17 cellular contexts compared by ENCODE assay signal in genomic region chr10:124357583-124357930, GRCh38.
DNase-seq lines count a peak whose midpoint lies in the region; ATAC-seq and TF ChIP-seq lines count a peak whose summit lies in the region.
"Had no signal": no experiment of that assay in that cellular context is flagged by ENCODE, and none has a peak within 500 bp of the region (broad histone marks: within the 10 kb centered on the region; RNA-seq: fewer than 3 reads in every experiment).

No MANE protein-coding gene starts in this region.

- H3K4me1 Mint-ChIP-seq in MCF 10A (ENCODE audit: insufficient read depth, unreplicated experiment) (peaks cover 17% of the 10 kb centered on the region), neural progenitor cell (peaks cover 24% of the 10 kb centered on the region)
- H3K4me1 Mint-ChIP-seq in activated naive CD8-positive, alpha-beta T cell treated with anti-CD3 and anti-CD28 coated beads, Interleukin-2, amount 50 U/mL, for 24 hours: peaks cover 7% of the 10 kb centered on the region
- H3K4me1 Mint-ChIP-seq in naive thymus-derived CD8-positive, alpha-beta T cell: peaks cover 7 to 13% (median 13%) of the 10 kb centered on the region in 4 donors

- H3K4me2 ChIP-seq in neural progenitor cell: no peak overlapping the region
- H3K4me2 ChIP-seq: BLaER1 had no signal

- H3K27me3 Mint-ChIP-seq in MCF 10A (ENCODE audit: insufficient read depth, unreplicated experiment) (no peaks in the 10 kb centered on the region), neural progenitor cell (ENCODE audit: insufficient read depth, low read depth) (peaks cover 3% of the 10 kb centered on the region)
- H3K27me3 Mint-ChIP-seq in activated naive CD8-positive, alpha-beta T cell treated with anti-CD3 and anti-CD28 coated beads, Interleukin-2, amount 50 U/mL, for 24 hours: no peaks in the 10 kb centered on the region
- peaks cover 0 to 2% (median 0%) of the 10 kb centered on the region in 5 donors for H3K27me3 Mint-ChIP-seq in naive thymus-derived CD8-positive, alpha-beta T cell

- CTCF ChIA-PET in MCF 10A (lab: Yijun Ruan, JAX): interaction anchor here (1.3 to 2.1 kb wide), 4 partner anchors 9 to 363 kb away, joined by 5 to 13 read pairs (median 6); no protein-coding TSS in a partner anchor

- H3K9me3 ChIP-seq in breast epithelium (peaks cover 8 to 15% of the 10 kb centered on the region in 2 donors), neural progenitor cell (ENCODE audit: low read depth) (no peaks in the 10 kb centered on the region), upper lobe of right lung (peaks cover 4% of the 10 kb centered on the region)

- BruUV-seq in MCF 10A (replicated peaks; lab: Mats Ljungman, UMichigan): no TSS peak

- TF ChIP-seq CTCF in breast epithelium (IDR thresholded peaks at IDR 0.05): no peak
- no peak for TF ChIP-seq CTCF in MCF 10A (IDR thresholded peaks at IDR 0.05; ENCODE audit: unreplicated experiment)
- TF ChIP-seq CTCF in foreskin keratinocyte (conservative IDR thresholded peaks at IDR 0.05): peak; percentile 26
- TF ChIP-seq CTCF in neural progenitor cell (IDR thresholded peaks at IDR 0.05): no peak
- no peak for TF ChIP-seq CTCF in upper lobe of right lung (IDR thresholded peaks at IDR 0.05)

- ATAC-seq in foreskin keratinocyte: peak; percentile 54
- ATAC-seq in upper lobe of right lung: no peak
- ATAC-seq in activated naive CD8-positive, alpha-beta T cell treated with anti-CD3 and anti-CD28 coated beads, Interleukin-2, amount 50 U/mL, for 24 hours: no peak
- no peak for ATAC-seq in naive thymus-derived CD8-positive, alpha-beta T cell

- no peak overlapping the region for H3K27ac Mint-ChIP-seq in MCF 10A (ENCODE audit: low read depth, unreplicated experiment)
- peak overlapping the region; percentile 29 for H3K27ac Mint-ChIP-seq in neural progenitor cell
- no peak overlapping the region for H3K27ac Mint-ChIP-seq in activated naive CD8-positive, alpha-beta T cell treated with anti-CD3 and anti-CD28 coated beads, Interleukin-2, amount 50 U/mL, for 24 hours
- no peak overlapping the region for H3K27ac Mint-ChIP-seq in naive thymus-derived CD8-positive, alpha-beta T cell
- H3K27ac Mint-ChIP-seq: CD8-positive, alpha-beta memory T cell; HFFc6 had no signal

- TF ChIP-seq POLR2A in breast epithelium (IDR thresholded peaks at IDR 0.05): no peak

- H3K4me1 ChIP-seq in breast epithelium (peaks cover 0 to 3% of the 10 kb centered on the region in 2 donors), foreskin keratinocyte (peaks cover 14% of the 10 kb centered on the region), neural progenitor cell (peaks cover 20% of the 10 kb centered on the region), upper lobe of right lung (peaks cover 10% of the 10 kb centered on the region)

- no peaks in the 10 kb centered on the region for H3K79me2 ChIP-seq in neural progenitor cell (ENCODE audit: low read depth)

- no peak overlapping the region for H3K9ac ChIP-seq in neural progenitor cell
- H3K9ac ChIP-seq: BLaER1 had no signal

- peak overlapping the region; percentile 74 to 77 for H3K27ac ChIP-seq in breast epithelium
- H3K27ac ChIP-seq in foreskin keratinocyte: no peak overlapping the region
- H3K27ac ChIP-seq in neural progenitor cell: no peak overlapping the region
- no peak overlapping the region for H3K27ac ChIP-seq in upper lobe of right lung
- H3K27ac ChIP-seq: BLaER1 had no signal

- H3K36me3 ChIP-seq in breast epithelium: no peaks in the 10 kb centered on the region
- H3K36me3 ChIP-seq in neural progenitor cell: no peaks in the 10 kb centered on the region
- H3K36me3 ChIP-seq in upper lobe of right lung: no peaks in the 10 kb centered on the region
- H3K36me3 ChIP-seq: BLaER1, MG63 had no signal

- H4K20me1 ChIP-seq in neural progenitor cell (ENCODE audit: low read depth): no peaks in the 10 kb centered on the region
- H4K20me1 ChIP-seq: BLaER1 had no signal

- H3K9me3 Mint-ChIP-seq in MCF 10A (ENCODE audit: unreplicated experiment) (no peaks in the 10 kb centered on the region), neural progenitor cell (peaks cover 2% of the 10 kb centered on the region)
- peaks cover 7% of the 10 kb centered on the region for H3K9me3 Mint-ChIP-seq in activated naive CD8-positive, alpha-beta T cell treated with anti-CD3 and anti-CD28 coated beads, Interleukin-2, amount 50 U/mL, for 24 hours
- H3K9me3 Mint-ChIP-seq in naive thymus-derived CD8-positive, alpha-beta T cell: peaks cover 5 to 26% (median 16%) of the 10 kb centered on the region in 9 donors

- POLR2A ChIA-PET in MCF 10A (lab: Yijun Ruan, JAX): interaction anchor here (0.6 to 2.0 kb wide), 5 partner anchors 9 to 252 kb away, joined by 3 to 10 read pairs (median 7); no protein-coding TSS in a partner anchor
- POLR2A ChIA-PET in naive thymus-derived CD8-positive, alpha-beta T cell (lab: Charles Lee): no interaction called here

- H3K27me3 ChIP-seq in breast epithelium (no peaks in the 10 kb centered on the region), foreskin keratinocyte (no peaks in the 10 kb centered on the region), neural progenitor cell (no peaks in the 10 kb centered on the region), upper lobe of right lung (no peaks in the 10 kb centered on the region)
- H3K27me3 ChIP-seq: BLaER1, MG63 had no signal

- H3K4me3 ChIP-seq in breast epithelium (peak overlapping the region in 1 of 3 donors; percentile 20), neural progenitor cell (no peak overlapping the region), upper lobe of right lung (no peak overlapping the region)
- H3K4me3 ChIP-seq: BLaER1, MG63 had no signal

- DNase-seq in breast epithelium (ENCODE audit: low spot score in 2 of 2): no peak
- DNase-seq in MCF 10A (ENCODE audit: unreplicated experiment): no peak
- DNase-seq in foreskin keratinocyte: no peak
- DNase-seq in neural progenitor cell (ENCODE audit: low spot score): no peak
- DNase-seq in upper lobe of right lung: peak; percentile 53
- DNase-seq in activated naive CD8-positive, alpha-beta T cell treated with anti-CD3 and anti-CD28 coated beads, Interleukin-2, amount 50 U/mL, for 24 hours: no peak
- no peak for DNase-seq in naive thymus-derived CD8-positive, alpha-beta T cell
- DNase-seq in T-helper 9 cell: no peak
- DNase-seq: CD8-positive, alpha-beta memory T cell; GDM1; HFFc6; MG63; NCI-H1092 treated with DMSO at 0.1 percent for 48 hours; NCI-H1694 treated with DMSO at 0.1 percent for 48 hours; NCI-H69; NK-92 treated with Interleukin-12 subunit alpha and Interleukin-12 subunit beta, amount 100 ng/mL, for 24 hours had no signal

- no peak overlapping the region for H3K4me3 Mint-ChIP-seq in MCF 10A (ENCODE audit: unreplicated experiment)
- no peak overlapping the region for H3K4me3 Mint-ChIP-seq in neural progenitor cell
- no peak overlapping the region for H3K4me3 Mint-ChIP-seq in activated naive CD8-positive, alpha-beta T cell treated with anti-CD3 and anti-CD28 coated beads, Interleukin-2, amount 50 U/mL, for 24 hours
- H3K4me3 Mint-ChIP-seq in naive thymus-derived CD8-positive, alpha-beta T cell: no peak overlapping the region
- H3K4me3 Mint-ChIP-seq: CD8-positive, alpha-beta memory T cell; HFFc6 had no signal

- intact Hi-C loops in breast epithelium (cut with DNase I; ENCODE audit: low total_unique reads) (loop anchor here (2.0 kb wide), 1 partner anchor 51 kb away; no protein-coding TSS in a partner anchor), MCF 10A (cut with micrococcal nuclease) (no loop called here), upper lobe of right lung (cut with DNase I) (no loop called here)

- H3K36me3 Mint-ChIP-seq in MCF 10A (ENCODE audit: insufficient read depth, unreplicated experiment): no peaks in the 10 kb centered on the region
- no peaks in the 10 kb centered on the region for H3K36me3 Mint-ChIP-seq in neural progenitor cell
- H3K36me3 Mint-ChIP-seq in activated naive CD8-positive, alpha-beta T cell treated with anti-CD3 and anti-CD28 coated beads, Interleukin-2, amount 50 U/mL, for 24 hours (ENCODE audit: low read depth): no peaks in the 10 kb centered on the region
- peaks cover 0 to 20% (median 5%) of the 10 kb centered on the region in 3 donors for H3K36me3 Mint-ChIP-seq in naive thymus-derived CD8-positive, alpha-beta T cell

- H3F3A ChIP-seq in neural progenitor cell (ENCODE audit: low read depth): peaks cover 12% of the 10 kb centered on the region

- no peak overlapping the region for H2AFZ ChIP-seq in neural progenitor cell (replicated peaks)

Comparison
In these comparisons a context has a peak if more than half of its experiments do, and no peak if none do; other contexts are left out.
1. H3K27ac ChIP-seq: peak in breast epithelium (2 of 2); none in foreskin keratinocyte (single experiment), neural progenitor cell (single experiment) and upper lobe of right lung (single experiment).